12 cellular contexts compared by ENCODE assay signal in genomic region chr4:138275946-138276621, GRCh38. TPM values are rescaled to one million over a fixed set of nuclear protein-coding genes. Genes with fewer than 3 reads are reported as not detected.
A peak's percentile ranks its signal among the peaks of the same experiment; 100 is the strongest.
DNase-seq lines count a peak whose midpoint lies in the region; TF ChIP-seq lines count a peak whose summit lies in the region.
"Had no signal": no experiment of that assay in that cellular context is flagged by ENCODE, and none has a peak within 500 bp of the region (broad histone marks: within the 10 kb centered on the region; RNA-seq: fewer than 3 reads in every experiment).

No MANE protein-coding gene starts in this region.

- H2AK5ac ChIP-seq in neuronal stem cell (ENCODE audit: low read depth, low read length) = no peak overlapping the region

- peaks cover 5% of the 10 kb centered on the region for H3F3A ChIP-seq in SK-N-SH (replicated peaks; ENCODE audit: insufficient read depth)

- H3K79me2 ChIP-seq in SK-N-SH (ENCODE audit: insufficient read depth) (no peaks in the 10 kb centered on the region), Karpas-422 (ENCODE audit: low read length) (no peaks in the 10 kb centered on the region)

- no peak for TF ChIP-seq CTCF in SK-N-SH (IDR thresholded peaks at IDR 0.05)

- H3K4me1 ChIP-seq in SK-N-SH (ENCODE audit: control insufficient read depth in 1 of 2, insufficient read depth in 2 of 2, low read depth in 1 of 2, low read length in 1 of 2) (peaks cover 0 to 10% of the 10 kb centered on the region in 2 experiments; a peak in 3 of 4 replicates), neuronal stem cell (ENCODE audit: control insufficient read depth in 2 of 2, insufficient read depth in 1 of 2, low read depth in 1 of 2, low read length in 2 of 2) (peaks cover 0 to 32% of the 10 kb centered on the region in 2 donors), Karpas-422 (ENCODE audit: low read length) (no peaks in the 10 kb centered on the region)

- H2BK12ac ChIP-seq in neuronal stem cell (ENCODE audit: low read length) = no peak overlapping the region

- no peak overlapping the region for H3K4ac ChIP-seq in neuronal stem cell (ENCODE audit: low read length)

- WGBS in SK-N-SH (ENCODE audit: low lambda C conversion rate) = 26% methylated on average over 3 of the region's 3 CpGs
- no CpG with 5 or more reads among the region's 3 CpGs for WGBS in neuronal stem cell (ENCODE audit: extremely low coverage in 2 of 2, insufficient read length in 2 of 2, insufficient replicate concordance in 1 of 2), 2 donors

- H3K9ac ChIP-seq in SK-N-SH = peak overlapping the region; percentile 63; the same call in 1 of the 2 replicates
- H3K9ac ChIP-seq in neuronal stem cell (ENCODE audit: low read depth, low read length, poor library complexity) = no peak overlapping the region
- no peak overlapping the region for H3K9ac ChIP-seq in Karpas-422 (ENCODE audit: low read length)

- no peak overlapping the region for H4K91ac ChIP-seq in neuronal stem cell (ENCODE audit: low read depth, low read length, poor library complexity)

- peak overlapping the region in 1 of 2 experiments; percentile 90; a peak in 2 of 4 replicates for H3K27ac ChIP-seq in SK-N-SH (ENCODE audit: low read depth in 2 of 2, low read length in 1 of 2)
- H3K27ac ChIP-seq in epithelial cell of prostate = peak overlapping the region; percentile 1
- no peak overlapping the region for H3K27ac ChIP-seq in neuronal stem cell (replicated peaks; ENCODE audit: low read length)
- H3K27ac ChIP-seq in Karpas-422 (ENCODE audit: low read length) = no peak overlapping the region

- H3K14ac ChIP-seq in neuronal stem cell (ENCODE audit: low read length) = no peak overlapping the region

- no peak overlapping the region for H3K23ac ChIP-seq in neuronal stem cell (ENCODE audit: low read depth, low read length, poor library complexity)

- H4K8ac ChIP-seq in neuronal stem cell (ENCODE audit: low read depth, low read length) = no peak overlapping the region

- no peaks in the 10 kb centered on the region for H3K79me1 ChIP-seq in neuronal stem cell (ENCODE audit: low read depth, low read length)

- CTCF ChIA-PET in SK-N-SH (lab: Yijun Ruan, JAX) = no interaction called here

- peak; percentile 92 for DNase-seq in EH (ENCODE audit: low read depth)
- no peak for DNase-seq in SK-N-SH
- DNase-seq in epithelial cell of prostate (ENCODE audit: low read depth, low spot score) = peak; percentile 27
- DNase-seq in neuronal stem cell (ENCODE audit: low spot score) = no peak
- DNase-seq in NCI-H69 (lab: John Stamatoyannopoulos, UW) = no peak
- no peak for DNase-seq in NCI-H2196 treated with DMSO at 0.1 percent for 48 hours (lab: John Stamatoyannopoulos, UW; ENCODE audit: unreplicated experiment)
- no peak for DNase-seq in DMS79 treated with DMSO at 0.1 percent for 48 hours (lab: John Stamatoyannopoulos, UW)
- DNase-seq in Karpas-422 = no peak
- DNase-seq: Calu3; MV-4-11; nephron progenitor cell; stimulated activated CD4-positive, alpha-beta T cell treated with anti-CD3 and anti-CD28 coated beads, Interleukin-4, amount 100 ng/mL, for 4 hours had no signal

- H3K4me3 ChIP-seq in SK-N-SH (ENCODE audit: low read depth in 2 of 2, low read length in 1 of 2) (no peak overlapping the region), neuronal stem cell (ENCODE audit: low read length in 2 of 2) (no peak overlapping the region), Karpas-422 (ENCODE audit: low read length) (no peak overlapping the region)

- H3K9me3 ChIP-seq in SK-N-SH (no peaks in the 10 kb centered on the region), neuronal stem cell (replicated peaks in 1 of 2; ENCODE audit: control insufficient read depth in 2 of 2, insufficient read depth in 1 of 2, low read depth in 1 of 2, low read length in 2 of 2) (peaks cover 0 to 6% of the 10 kb centered on the region in 2 donors), Karpas-422 (ENCODE audit: low read length) (no peaks in the 10 kb centered on the region)

- H3K18ac ChIP-seq in neuronal stem cell (ENCODE audit: low read length) = no peak overlapping the region

- H3K9me2 ChIP-seq in SK-N-SH (no peaks in the 10 kb centered on the region), Karpas-422 (replicated peaks; ENCODE audit: insufficient read depth, low read length) (no peaks in the 10 kb centered on the region)

- no peak overlapping the region for H2BK120ac ChIP-seq in neuronal stem cell (ENCODE audit: low read depth, low read length)

- POLR2A ChIA-PET in SK-N-SH (lab: Yijun Ruan, JAX) = no interaction called here

- H3K36me3 ChIP-seq in SK-N-SH (replicated peaks in 1 of 2; ENCODE audit: control insufficient read depth in 1 of 2, insufficient read depth in 2 of 2, low read length in 1 of 2) = no peaks in the 10 kb centered on the region
- no peaks in the 10 kb centered on the region for H3K36me3 ChIP-seq in neuronal stem cell (replicated peaks in 1 of 2; ENCODE audit: control insufficient read depth in 2 of 2, insufficient read depth in 2 of 2, low read length in 2 of 2)
- no peaks in the 10 kb centered on the region for H3K36me3 ChIP-seq in Karpas-422 (ENCODE audit: insufficient read depth, low read length)

- TF ChIP-seq RAD21 in SK-N-SH (IDR thresholded peaks at IDR 0.05; ENCODE audit: low read length) = no peak

- 0 out of 2 replicates have a peak overlapping the region, but pooled peaks have one; percentile 10 for H3K4me2 ChIP-seq in SK-N-SH
- no peak overlapping the region for H3K4me2 ChIP-seq in neuronal stem cell (ENCODE audit: insufficient read depth, low read length, poor library complexity, severe bottlenecking)
- no peak overlapping the region for H3K4me2 ChIP-seq in Karpas-422 (ENCODE audit: low read depth, low read length, poor library complexity, severe bottlenecking)

- H2AFZ ChIP-seq in SK-N-SH (ENCODE audit: low read depth) (peak overlapping the region; percentile 59), neuronal stem cell (ENCODE audit: low read length) (peak overlapping the region; percentile 13), Karpas-422 (ENCODE audit: low read length) (no peak overlapping the region)

- no peak for TF ChIP-seq EP300 in SK-N-SH (IDR thresholded peaks at IDR 0.05; ENCODE audit: borderline replicate concordance in 1 of 2, low read depth in 1 of 2, low read length in 1 of 2)

- H2BK5ac ChIP-seq in neuronal stem cell (ENCODE audit: low read length) = no peak overlapping the region

- no peaks in the 10 kb centered on the region for H3K27me3 ChIP-seq in SK-N-SH (ENCODE audit: insufficient read depth)
- no peaks in the 10 kb centered on the region for H3K27me3 ChIP-seq in neuronal stem cell (ENCODE audit: control insufficient read depth in 3 of 3, insufficient read depth in 3 of 3, low read depth in 1 of 3, low read length in 3 of 3)
- H3K27me3 ChIP-seq in Karpas-422 (ENCODE audit: low read length) = no peaks in the 10 kb centered on the region

- no peak overlapping the region for H2BK15ac ChIP-seq in neuronal stem cell (ENCODE audit: low read length)

- no peaks in the 10 kb centered on the region for H4K20me1 ChIP-seq in SK-N-SH (ENCODE audit: insufficient read depth)
- no peaks in the 10 kb centered on the region for H4K20me1 ChIP-seq in Karpas-422 (ENCODE audit: insufficient read depth, low read depth, low read length)

TF ChIP-seq in SK-N-SH, 30 proteins besides CTCF, POLR2A, EP300 and RAD21 (continues in another document):
- TF ChIP-seq ELF1 (IDR thresholded peaks at IDR 0.05) (no peak), USF1 (IDR thresholded peaks at IDR 0.05; ENCODE audit: borderline replicate concordance, low read depth) (no peak), REST (IDR thresholded peaks at IDR 0.05; ENCODE audit: low read depth, low read length) (no peak), MXI1 (IDR thresholded peaks at IDR 0.05; ENCODE audit: low read depth, low read length) (no peak), SMC3 (IDR thresholded peaks at IDR 0.05; ENCODE audit: low read depth, low read length) (no peak), FOXJ3 (CRISPR knock-in tag; IDR thresholded peaks at IDR 0.05) (no peak), TEAD4 (IDR thresholded peaks at IDR 0.05; ENCODE audit: borderline replicate concordance, insufficient read depth) (no peak), RCOR1 (IDR thresholded peaks at IDR 0.05; ENCODE audit: low read length) (no peak), JUND (IDR thresholded peaks at IDR 0.05) (peak; percentile 45), TCF12 (IDR thresholded peaks at IDR 0.05) (peak; percentile 39; the same call in 1 of the 2 replicates)

RNA-seq across cellular contexts. Expression of gene SLC7A11, which starts 33.9 kb away (rescaled TPM):
- 3.1 and 4.4 TPM in 2 replicates for polyA plus RNA-seq in SK-N-SH (2012; rRNA removed)
- 4.3 and 5.1 TPM in 2 replicates for polyA plus RNA-seq in SK-N-SH (2012; cell fraction: cytosol; rRNA removed)
- polyA plus RNA-seq in SK-N-SH (2012; cell fraction: nucleus; rRNA removed) = 2.7 and 6.2 TPM in 2 replicates
- 7.3 TPM for polyA plus RNA-seq in neuronal stem cell (2013, experiment 1 of 2)
- 7.6 TPM for polyA plus RNA-seq in neuronal stem cell (2013, experiment 2 of 2)
- 12.1 and 24.0 TPM in 2 replicates for total RNA-seq in Karpas-422 (2014; rRNA removed; shearing (Covaris generic); ENCODE audit: low replicate concordance)

Comparison
In these comparisons a context has a peak if more than half of its experiments do, and no peak if none do; other contexts are left out.
1. DNase-seq: peak in EH (single experiment) and epithelial cell of prostate (single experiment); none in SK-N-SH (single experiment), neuronal stem cell (single experiment), NCI-H69 (single experiment), NCI-H2196 treated with DMSO at 0.1 percent for 48 hours (single experiment), DMS79 treated with DMSO at 0.1 percent for 48 hours (single experiment) and Karpas-422 (single experiment).